Comparison of ENCODE assay signal across 10 cellular contexts in the genomic region with DNA sequence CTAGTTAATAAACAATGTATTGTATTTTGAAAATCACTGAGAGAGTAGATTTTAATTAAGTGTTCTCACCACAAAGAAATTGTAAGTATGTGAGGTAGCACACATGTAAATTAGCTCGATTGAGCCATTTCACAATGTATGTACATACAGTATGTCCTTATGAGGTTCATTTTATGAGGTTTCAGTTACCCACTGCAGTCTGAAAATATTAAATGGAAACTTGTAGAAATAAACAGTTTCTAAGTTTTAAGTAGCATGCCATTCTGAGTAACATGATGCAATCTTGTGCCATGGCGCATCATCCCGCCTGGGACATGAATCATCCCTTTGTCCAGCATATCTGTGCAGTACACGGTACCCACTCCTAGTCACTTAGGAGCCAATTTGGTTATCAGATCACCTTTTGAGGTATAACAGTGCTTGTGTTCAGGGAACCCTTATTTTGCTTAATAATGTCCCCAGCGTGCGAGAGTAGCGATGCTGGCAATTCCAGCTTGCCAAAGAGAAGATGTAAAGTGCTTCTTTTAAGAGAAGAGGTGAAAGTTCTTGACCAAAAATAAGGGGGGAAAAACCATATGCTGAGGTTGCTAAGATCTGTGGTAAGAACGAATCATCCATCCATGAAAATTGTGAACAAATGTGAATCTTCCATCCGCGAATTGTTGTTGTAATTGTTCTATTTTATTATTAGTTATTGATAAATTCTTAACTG.
DNase-seq lines count a peak whose midpoint lies in the region; ATAC-seq, FAIRE-seq and TF ChIP-seq lines count a peak whose summit lies in the region.
"Had no signal": no experiment of that assay in that cellular context is flagged by ENCODE, and none has a peak within 500 bp of the region (broad histone marks: within the 10 kb centered on the region; RNA-seq: fewer than 3 reads in every experiment).

No MANE protein-coding gene starts in this region.

- no TSS peak for BruUV-seq in MCF 10A (replicated peaks; lab: Mats Ljungman, UMichigan)

- no peak for ATAC-seq in GM18517 (IDR thresholded peaks at IDR 0.05; ENCODE audit: unreplicated experiment)

- no peak overlapping the region for H3K27ac ChIP-seq in breast epithelium
- H3K27ac ChIP-seq: upper lobe of left lung, VCaP had no signal

- no peaks in the 10 kb centered on the region for H3K9me3 ChIP-seq in breast epithelium
- H3K9me3 ChIP-seq: upper lobe of left lung had no signal

- CTCF ChIA-PET in MCF 10A (lab: Yijun Ruan, JAX) = interaction anchor here (1.0 to 3.4 kb wide), 8 partner anchors 8 to 60 kb away, joined by 3 to 17 read pairs (median 10); no protein-coding TSS in a partner anchor

- H3K27me3 Mint-ChIP-seq in MCF 10A (ENCODE audit: insufficient read depth, unreplicated experiment) = no peaks in the 10 kb centered on the region

- FAIRE-seq in urothelium cell line (lab: Jason Lieb, UNC) = no peak

- no peak for TF ChIP-seq POLR2A in breast epithelium (IDR thresholded peaks at IDR 0.05)

- DNase-seq in MCF 10A (ENCODE audit: unreplicated experiment) = peak; percentile 85
- no peak for DNase-seq in breast epithelium (ENCODE audit: low spot score in 2 of 2)
- peak; percentile 18 for DNase-seq in activated T-cell treated with anti-CD3 and anti-CD28 coated beads for 24 hours (ENCODE audit: low read depth)
- DNase-seq in iris pigment epithelial cell (ENCODE audit: low read depth) = peak; percentile 90
- DNase-seq in urothelium cell line (ENCODE audit: low spot score) = peak; percentile 49
- DNase-seq in KG1 (lab: John Stamatoyannopoulos, UW) = no peak
- no peak for DNase-seq in iPS-NIHi11 (ENCODE audit: low spot score)
- DNase-seq: upper lobe of left lung had no signal

- no peaks in the 10 kb centered on the region for H3K4me1 ChIP-seq in breast epithelium

- H3K4me3 ChIP-seq in breast epithelium = no peak overlapping the region
- H3K4me3 ChIP-seq: upper lobe of left lung had no signal

- H3K9me3 Mint-ChIP-seq in MCF 10A (ENCODE audit: unreplicated experiment) = no peaks in the 10 kb centered on the region

- intact Hi-C loops in MCF 10A (cut with micrococcal nuclease) (no loop called here), breast epithelium (cut with DNase I; ENCODE audit: low total_unique reads) (no loop called here)

- H3K36me3 Mint-ChIP-seq in MCF 10A (ENCODE audit: insufficient read depth, unreplicated experiment) = no peaks in the 10 kb centered on the region

- peak overlapping the region; percentile 60 for H3K4me3 Mint-ChIP-seq in MCF 10A (ENCODE audit: unreplicated experiment)

- H3K36me3 ChIP-seq in breast epithelium = no peaks in the 10 kb centered on the region

- TF ChIP-seq CTCF in MCF 10A (IDR thresholded peaks at IDR 0.05; ENCODE audit: unreplicated experiment) (no peak), breast epithelium (IDR thresholded peaks at IDR 0.05) (no peak)

- peak overlapping the region; percentile 95 for H3K27ac Mint-ChIP-seq in MCF 10A (ENCODE audit: low read depth, unreplicated experiment)

- peaks cover 57% of the 10 kb centered on the region for H3K4me1 Mint-ChIP-seq in MCF 10A (ENCODE audit: insufficient read depth, unreplicated experiment)

- POLR2A ChIA-PET in MCF 10A (lab: Yijun Ruan, JAX) = interaction anchor here (0.7 to 5.9 kb wide), 12 partner anchors 8 to 139 kb away, joined by 3 to 80 read pairs (median 6); partner anchors contain the start of genes PI3 and TOMM34

- no peaks in the 10 kb centered on the region for H3K27me3 ChIP-seq in breast epithelium
- H3K27me3 ChIP-seq: upper lobe of left lung had no signal

Comparison
In these comparisons a context has a peak if more than half of its experiments do, and no peak if none do; other contexts are left out.
1. DNase-seq: peak in MCF 10A (single experiment), activated T-cell treated with anti-CD3 and anti-CD28 coated beads for 24 hours (single experiment), iris pigment epithelial cell (single experiment) and urothelium cell line (single experiment); none in breast epithelium (0 of 2), KG1 (single experiment) and iPS-NIHi11 (single experiment).